8 cellular contexts compared by ENCODE assay signal in genomic region chr1:2314297-2314802, GRCh38.
DNase-seq lines count a peak whose midpoint lies in the region; ATAC-seq and TF ChIP-seq lines count a peak whose summit lies in the region.

No MANE protein-coding gene starts in this region.

- peak overlapping the region; percentile 83 for H2AFZ ChIP-seq in trophoblast cell (ENCODE audit: insufficient read depth, low read length, poor library complexity)

- H3K18ac ChIP-seq in trophoblast cell (ENCODE audit: low read length), result peak overlapping the region; percentile 96

- H3K27ac Mint-ChIP-seq in WTC11, result no peak overlapping the region

- no peak for TF ChIP-seq CTCF in WTC11 (IDR thresholded peaks at IDR 0.05)

- no peak overlapping the region for H3K23ac ChIP-seq in trophoblast cell (ENCODE audit: low read length)

- H3K4me1 ChIP-seq in trophoblast cell (ENCODE audit: control insufficient read depth in 1 of 2, insufficient read depth in 2 of 2, low read length in 2 of 2), result peaks cover 40 to 48% of the 10 kb centered on the region in 2 experiments

- H3K4me3 ChIP-seq in trophoblast cell (ENCODE audit: low read depth, low read length), result peak overlapping the region; percentile 64

- ATAC-seq in Right ventricle myocardium inferior (peak; percentile 15), WTC11 (peak; percentile 43), Right ventricle myocardium superior (ENCODE audit: poor library complexity) (peak; percentile 21), GM21360 (IDR thresholded peaks at IDR 0.05; ENCODE audit: unreplicated experiment) (no peak), GM19455 (IDR thresholded peaks at IDR 0.05; ENCODE audit: unreplicated experiment) (no peak)

- CTCF ChIA-PET in WTC11 (lab: Charles Lee), result interaction anchor here (0.6 to 8.7 kb wide), 18 partner anchors 8 to 210 kb away, joined by 3 to 98 read pairs (median 8); partner anchors contain the start of genes FAAP20, MORN1, RER1 and SKI

- no CpG with 5 or more reads among the region's 51 CpGs for WGBS in trophoblast cell (ENCODE audit: extremely low coverage, insufficient coverage, insufficient read length)

- POLR2A ChIA-PET in WTC11 (lab: Charles Lee), result interaction anchor here (1.5 kb wide), 1 partner anchor 85 kb away, joined by 3 read pairs; no protein-coding TSS in a partner anchor

- no peaks in the 10 kb centered on the region for H3K36me3 Mint-ChIP-seq in WTC11

- H3K27ac ChIP-seq in trophoblast cell (ENCODE audit: low read depth, low read length), result peak overlapping the region; percentile 85

- H2BK12ac ChIP-seq in trophoblast cell (ENCODE audit: low read length), result peak overlapping the region; percentile 74

- H2BK120ac ChIP-seq in trophoblast cell (ENCODE audit: insufficient read depth, low read length, poor library complexity), result peak overlapping the region; percentile 97

- intact Hi-C loops in Right ventricle myocardium inferior (cut with DNase I), result loop anchor here (2.0 kb wide), 2 partner anchors 82 to 120 kb away; partner anchors contain the start of gene FAAP20
- intact Hi-C loops in cardiac septum (cut with DNase I), result loop anchor here (2.0 to 10.0 kb wide), 4 partner anchors 70 to 210 kb away; partner anchors contain the start of gene PANK4
- intact Hi-C loops in Right ventricle myocardium superior (cut with DNase I), result loop anchor here (2.0 kb wide), 1 partner anchor 110 kb away; no protein-coding TSS in a partner anchor

- DNase-seq in Right ventricle myocardium inferior (ENCODE audit: missing footprints), result peak; percentile 86
- no peak for DNase-seq in cardiac septum (ENCODE audit: low spot score)
- peak; percentile 84 for DNase-seq in WTC11 (ENCODE audit: low spot score)
- peak; percentile 79 for DNase-seq in Right ventricle myocardium superior
- DNase-seq in trophoblast cell, result peak; percentile 67 to 81
- no peak for DNase-seq in KBM-7

- no peaks in the 10 kb centered on the region; the same call in 1 of the 2 replicates for H3K27me3 Mint-ChIP-seq in WTC11 (ENCODE audit: low read depth)

- H2AK5ac ChIP-seq in trophoblast cell (ENCODE audit: low read length), result peak overlapping the region; percentile 98

- H3K9me3 Mint-ChIP-seq in WTC11, result no peaks in the 10 kb centered on the region

- peaks cover 3% of the 10 kb centered on the region for H3K9me3 ChIP-seq in trophoblast cell (ENCODE audit: insufficient read depth, low read depth, low read length)

- peaks cover 8% of the 10 kb centered on the region for H3K4me1 Mint-ChIP-seq in WTC11

- H4K12ac ChIP-seq in trophoblast cell (ENCODE audit: low read depth, low read length), result peak overlapping the region; percentile 88

- peak overlapping the region; percentile 50 for H3K9ac ChIP-seq in trophoblast cell (ENCODE audit: low read length)

- H3K79me2 ChIP-seq in trophoblast cell (ENCODE audit: control insufficient read depth, insufficient read depth, low read length, poor library complexity), result peaks cover 13% of the 10 kb centered on the region

- in situ Hi-C loops in KBM-7 (cut with MboI; ENCODE audit: low pct_unique_long_range_greater_than_20kb, low sequenced_read_pairs), result no loop called here

- H3K4me2 ChIP-seq in trophoblast cell (ENCODE audit: low read length), result peak overlapping the region; percentile 43

- peak overlapping the region; percentile 94 for H2BK5ac ChIP-seq in trophoblast cell (ENCODE audit: low read depth, low read length, poor library complexity)

- H3K27me3 ChIP-seq in trophoblast cell (ENCODE audit: insufficient read depth, low read length), result no peaks in the 10 kb centered on the region

- peak overlapping the region; percentile 94 for H4K8ac ChIP-seq in trophoblast cell (ENCODE audit: low read depth, low read length)

- peak overlapping the region; percentile 94 for H3K4ac ChIP-seq in trophoblast cell (ENCODE audit: low read depth, low read length)

- H3K36me3 ChIP-seq in trophoblast cell (ENCODE audit: control insufficient read depth in 1 of 2, insufficient read depth in 2 of 2, low read length in 2 of 2), result peaks cover 7 to 10% of the 10 kb centered on the region in 2 experiments

- H3K79me1 ChIP-seq in trophoblast cell (ENCODE audit: low read length), result peaks cover 44% of the 10 kb centered on the region

- H4K91ac ChIP-seq in trophoblast cell (ENCODE audit: low read depth, low read length), result peak overlapping the region; percentile 91

- H3K14ac ChIP-seq in trophoblast cell (ENCODE audit: low read length), result peak overlapping the region; percentile 96

- H3K4me3 Mint-ChIP-seq in WTC11, result peak overlapping the region; percentile 37; the same call in 1 of the 2 replicates

TF ChIP-seq in WTC11, 78 proteins besides CTCF, POLR2A, EP300 and RAD21:
- no peak for TF ChIP-seq PRRX2 (CRISPR knock-in tag; IDR thresholded peaks at IDR 0.05)
- TF ChIP-seq FOXK1 (CRISPR knock-in tag; IDR thresholded peaks at IDR 0.05), result no peak
- no peak for TF ChIP-seq RORB (CRISPR knock-in tag; IDR thresholded peaks at IDR 0.05)
- no peak for TF ChIP-seq HMGA2 (CRISPR knock-in tag; IDR thresholded peaks at IDR 0.05)
- no peak for TF ChIP-seq FOXP4 (CRISPR knock-in tag; IDR thresholded peaks at IDR 0.05)
- TF ChIP-seq PRDM15 (CRISPR knock-in tag; IDR thresholded peaks at IDR 0.05), result peak; percentile 98
- no peak for TF ChIP-seq CDX4 (CRISPR knock-in tag; IDR thresholded peaks at IDR 0.05; ENCODE audit: borderline replicate concordance)
- TF ChIP-seq ZNF423 (CRISPR knock-in tag; IDR thresholded peaks at IDR 0.05), result peak; percentile 16; the same call in 1 of the 2 replicates
- 0 out of 2 replicates have a peak, but pooled peaks have one; percentile 44 for TF ChIP-seq FOXP1 (CRISPR knock-in tag; IDR thresholded peaks at IDR 0.05; ENCODE audit: borderline replicate concordance)

Comparison
In these comparisons a context has a peak if more than half of its experiments do, and no peak if none do; other contexts are left out.
1. DNase-seq: peak in Right ventricle myocardium inferior (single experiment), WTC11 (single experiment), Right ventricle myocardium superior (single experiment) and trophoblast cell (2 of 2); none in cardiac septum (single experiment) and KBM-7 (single experiment).
2. ATAC-seq: peak in Right ventricle myocardium inferior (single experiment), WTC11 (single experiment) and Right ventricle myocardium superior (single experiment); none in GM21360 (single experiment) and GM19455 (single experiment).